In the genomic region with DNA sequence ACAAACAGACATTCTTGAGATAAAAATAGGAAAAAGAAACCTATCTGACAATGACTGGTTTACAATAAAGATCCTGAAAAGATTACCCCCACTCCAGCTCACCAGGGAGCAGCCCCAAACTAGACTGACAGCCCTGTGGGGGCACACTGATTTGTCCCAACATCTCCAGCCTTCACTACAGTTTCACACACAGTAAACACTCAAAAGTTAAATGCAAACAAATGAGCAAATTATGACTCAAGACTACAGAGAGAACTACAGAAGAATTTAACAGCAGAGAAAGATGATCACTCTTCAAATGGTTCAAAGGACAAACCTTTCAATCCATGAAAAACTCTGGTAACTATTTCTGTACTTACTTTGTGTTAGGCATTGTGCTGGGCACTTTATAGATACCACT, we compare ENCODE assay signal across 8 cellular contexts.
DNase-seq lines count a peak whose midpoint lies in the region; ATAC-seq, FAIRE-seq and TF ChIP-seq lines count a peak whose summit lies in the region.
"Not testable (repeated sequence)": the region's sequence is repeated elsewhere in the genome, so short reads cannot be mapped to it uniquely, and the experiment has no call there.

No MANE protein-coding gene starts in this region.

- H3K27me3 ChIP-seq in bronchial epithelial cell (ENCODE audit: control insufficient read depth, insufficient read depth, low read length); HepG2 (ENCODE audit: control insufficient read depth in 1 of 2, insufficient read depth in 2 of 2, low read length in 2 of 2); smooth muscle cell (ENCODE audit: low read depth): not testable (repeated sequence)

- not testable (repeated sequence) for H2AFZ ChIP-seq in HepG2 (ENCODE audit: low read length); smooth muscle cell (ENCODE audit: low read depth)

- ATAC-seq in SK-N-SH treated with all-trans-retinoic acid at 6 μM for 48 hours: peak; percentile 33
- peak; percentile 94 for ATAC-seq in HepG2

- not testable (repeated sequence) for TF ChIP-seq RAD21 in HepG2 (CRISPR knock-in tag; IDR thresholded peaks at IDR 0.05)

- FAIRE-seq in GM12891 (lab: Jason Lieb, UNC) (peak; percentile 69), bronchial epithelial cell (lab: Jason Lieb, UNC) (peak; percentile 97), HepG2 (lab: Jason Lieb, UNC) (peak; percentile 72)

- POLR2A ChIA-PET in HEK293T (lab: Yijun Ruan, JAX); HepG2 (lab: Yijun Ruan, JAX): not testable (repeated sequence)

- H3K27ac ChIP-seq in HepG2 (ENCODE audit: extremely low read length, insufficient read depth, low read length): not testable (repeated sequence)
- peak overlapping the region; percentile 21 for H3K27ac ChIP-seq in smooth muscle cell (ENCODE audit: low read depth)

- not testable (repeated sequence) for BruUV-seq in HepG2 (replicated peaks; lab: Mats Ljungman, UMichigan)

- TF ChIP-seq CTCF in bronchial epithelial cell (IDR thresholded peaks at IDR 0.05; ENCODE audit: insufficient read depth, low read length, severe bottlenecking); epithelial cell of esophagus (IDR thresholded peaks at IDR 0.05; ENCODE audit: insufficient read depth, low read depth, low read length, missing control alignments); HepG2 (CRISPR knock-in tag; IDR thresholded peaks at IDR 0.05); smooth muscle cell (IDR thresholded peaks at IDR 0.05; ENCODE audit: borderline replicate concordance, insufficient read depth, poor library complexity, severe bottlenecking): not testable (repeated sequence)

- not testable (repeated sequence) for H3K36me3 ChIP-seq in bronchial epithelial cell (ENCODE audit: control insufficient read depth, insufficient read depth, low read length); HepG2 (replicated peaks in 1 of 2; ENCODE audit: control insufficient read depth in 1 of 2, insufficient read depth in 2 of 2, low read length in 2 of 2); smooth muscle cell (ENCODE audit: low read depth)

- 0 out of 4 replicates have a peak, but pooled peaks of 1 of the 2 experiments have one; percentile 15 for TF ChIP-seq EP300 in HepG2 (IDR thresholded peaks at IDR 0.05; ENCODE audit: low read depth in 2 of 2, low read length in 2 of 2)
- TF ChIP-seq EP300 in HepG2 (CRISPR knock-in tag; IDR thresholded peaks at IDR 0.05; ENCODE audit: borderline replicate concordance): not testable (repeated sequence)

- not testable (repeated sequence) for TF ChIP-seq POLR2A in GM12891 (IDR thresholded peaks at IDR 0.05; ENCODE audit: low read depth, low read length); HepG2 (IDR thresholded peaks at IDR 0.05; ENCODE audit: insufficient read depth in 1 of 2, low read depth in 2 of 2, low read length in 2 of 2)

- H3K9me3 ChIP-seq in HepG2 (ENCODE audit: low read length); smooth muscle cell (replicated peaks; ENCODE audit: low read depth): not testable (repeated sequence)

- in situ Hi-C loops in HepG2 (cut with HindIII; ENCODE audit: extremely low pct_ligation_motif_present, low pct_unique_long_range_greater_than_20kb): not testable (repeated sequence)

- H3F3A ChIP-seq in smooth muscle cell (ENCODE audit: low read depth): not testable (repeated sequence)

- H3K4me2 ChIP-seq in HepG2 (ENCODE audit: low read depth, low read length); smooth muscle cell: not testable (repeated sequence)

- DNase-seq in AG08396 (ENCODE audit: low spot score) (peak; percentile 2), bronchial epithelial cell (ENCODE audit: low read depth) (peak; percentile 47), epithelial cell of esophagus (ENCODE audit: low read depth) (peak; percentile 10), HepG2 (ENCODE audit: low spot score) (peak; percentile 70)
- DNase-seq in GM12891 (ENCODE audit: insufficient read length, low spot score); HEK293T (ENCODE audit: extremely low spot score); smooth muscle cell (lab: John Stamatoyannopoulos, UW; ENCODE audit: unreplicated experiment): not testable (repeated sequence)

- H3K4me3 ChIP-seq in bronchial epithelial cell (ENCODE audit: low read depth, low read length); epithelial cell of esophagus (ENCODE audit: low read length); HepG2 (replicated peaks in 1 of 3; ENCODE audit: insufficient read depth in 1 of 3, low read depth in 2 of 3, low read length in 3 of 3); smooth muscle cell: not testable (repeated sequence)

- peaks cover 19% of the 10 kb centered on the region for H3K4me1 ChIP-seq in HepG2 (ENCODE audit: insufficient read depth, low read length)
- H3K4me1 ChIP-seq in smooth muscle cell (ENCODE audit: low read depth): not testable (repeated sequence)

- not testable (repeated sequence) for H4K20me1 ChIP-seq in HepG2 (ENCODE audit: insufficient read depth, low read length)
- H4K20me1 ChIP-seq in smooth muscle cell (ENCODE audit: low read depth): peaks cover 41% of the 10 kb centered on the region

- CTCF ChIA-PET in HEK293T (lab: Yijun Ruan, JAX); HepG2 (lab: Yijun Ruan, JAX; ENCODE audit: low intra/inter-chr PET ratio, low total read pairs): not testable (repeated sequence)

- H3K79me2 ChIP-seq in HepG2 (ENCODE audit: insufficient read depth, low read length): not testable (repeated sequence)
- H3K79me2 ChIP-seq in smooth muscle cell (ENCODE audit: low read depth): peaks cover 15% of the 10 kb centered on the region

- intact Hi-C loops in HepG2 (cut with micrococcal nuclease; ENCODE audit: unreplicated experiment): not testable (repeated sequence)

- H3K9ac ChIP-seq in HepG2 (ENCODE audit: insufficient read depth, low read depth, low read length); smooth muscle cell (ENCODE audit: low read depth): not testable (repeated sequence)

TF ChIP-seq in HEK293T, 16 proteins besides CTCF, POLR2A, EP300 and RAD21:
- TF ChIP-seq, protein P1, sequence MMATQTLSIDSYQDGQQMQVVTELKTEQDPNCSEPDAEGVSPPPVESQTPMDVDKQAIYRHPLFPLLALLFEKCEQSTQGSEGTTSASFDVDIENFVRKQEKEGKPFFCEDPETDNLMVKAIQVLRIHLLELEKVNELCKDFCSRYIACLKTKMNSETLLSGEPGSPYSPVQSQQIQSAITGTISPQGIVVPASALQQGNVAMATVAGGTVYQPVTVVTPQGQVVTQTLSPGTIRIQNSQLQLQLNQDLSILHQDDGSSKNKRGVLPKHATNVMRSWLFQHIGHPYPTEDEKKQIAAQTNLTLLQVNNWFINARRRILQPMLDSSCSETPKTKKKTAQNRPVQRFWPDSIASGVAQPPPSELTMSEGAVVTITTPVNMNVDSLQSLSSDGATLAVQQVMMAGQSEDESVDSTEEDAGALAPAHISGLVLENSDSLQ (IDR thresholded peaks at IDR 0.05): 0 out of 2 replicates have a peak, but pooled peaks have one; percentile 29
TF ChIP-seq in HEK293T: peak in this region for 1; not testable (repeated sequence) for 15.

TF ChIP-seq in HepG2, 621 proteins besides CTCF, POLR2A, EP300 and RAD21 (continues in another document):
- TF ChIP-seq, protein P2, sequence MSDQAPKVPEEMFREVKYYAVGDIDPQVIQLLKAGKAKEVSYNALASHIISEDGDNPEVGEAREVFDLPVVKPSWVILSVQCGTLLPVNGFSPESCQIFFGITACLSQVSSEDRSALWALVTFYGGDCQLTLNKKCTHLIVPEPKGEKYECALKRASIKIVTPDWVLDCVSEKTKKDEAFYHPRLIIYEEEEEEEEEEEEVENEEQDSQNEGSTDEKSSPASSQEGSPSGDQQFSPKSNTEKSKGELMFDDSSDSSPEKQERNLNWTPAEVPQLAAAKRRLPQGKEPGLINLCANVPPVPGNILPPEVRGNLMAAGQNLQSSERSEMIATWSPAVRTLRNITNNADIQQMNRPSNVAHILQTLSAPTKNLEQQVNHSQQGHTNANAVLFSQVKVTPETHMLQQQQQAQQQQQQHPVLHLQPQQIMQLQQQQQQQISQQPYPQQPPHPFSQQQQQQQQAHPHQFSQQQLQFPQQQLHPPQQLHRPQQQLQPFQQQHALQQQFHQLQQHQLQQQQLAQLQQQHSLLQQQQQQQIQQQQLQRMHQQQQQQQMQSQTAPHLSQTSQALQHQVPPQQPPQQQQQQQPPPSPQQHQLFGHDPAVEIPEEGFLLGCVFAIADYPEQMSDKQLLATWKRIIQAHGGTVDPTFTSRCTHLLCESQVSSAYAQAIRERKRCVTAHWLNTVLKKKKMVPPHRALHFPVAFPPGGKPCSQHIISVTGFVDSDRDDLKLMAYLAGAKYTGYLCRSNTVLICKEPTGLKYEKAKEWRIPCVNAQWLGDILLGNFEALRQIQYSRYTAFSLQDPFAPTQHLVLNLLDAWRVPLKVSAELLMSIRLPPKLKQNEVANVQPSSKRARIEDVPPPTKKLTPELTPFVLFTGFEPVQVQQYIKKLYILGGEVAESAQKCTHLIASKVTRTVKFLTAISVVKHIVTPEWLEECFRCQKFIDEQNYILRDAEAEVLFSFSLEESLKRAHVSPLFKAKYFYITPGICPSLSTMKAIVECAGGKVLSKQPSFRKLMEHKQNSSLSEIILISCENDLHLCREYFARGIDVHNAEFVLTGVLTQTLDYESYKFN (CRISPR knock-in tag; conservative IDR thresholded peaks at IDR 0.05): peak; percentile 50
- TF ChIP-seq RCOR2 (CRISPR knock-in tag; IDR thresholded peaks at IDR 0.05) (0 out of 2 replicates have a peak, but pooled peaks have one; percentile 24), TCF7 (IDR thresholded peaks at IDR 0.05; ENCODE audit: low read depth) (peak; percentile 52; the same call in 1 of the 2 replicates), CREB1 (CRISPR knock-in tag; IDR thresholded peaks at IDR 0.05) (0 out of 2 replicates have a peak, but pooled peaks have one; percentile 20), ZNF121 (CRISPR knock-in tag; IDR thresholded peaks at IDR 0.05) (peak; percentile 91)
- TF ChIP-seq CREB1 (IDR thresholded peaks at IDR 0.05): not testable (repeated sequence)
- TF ChIP-seq, protein P3, sequence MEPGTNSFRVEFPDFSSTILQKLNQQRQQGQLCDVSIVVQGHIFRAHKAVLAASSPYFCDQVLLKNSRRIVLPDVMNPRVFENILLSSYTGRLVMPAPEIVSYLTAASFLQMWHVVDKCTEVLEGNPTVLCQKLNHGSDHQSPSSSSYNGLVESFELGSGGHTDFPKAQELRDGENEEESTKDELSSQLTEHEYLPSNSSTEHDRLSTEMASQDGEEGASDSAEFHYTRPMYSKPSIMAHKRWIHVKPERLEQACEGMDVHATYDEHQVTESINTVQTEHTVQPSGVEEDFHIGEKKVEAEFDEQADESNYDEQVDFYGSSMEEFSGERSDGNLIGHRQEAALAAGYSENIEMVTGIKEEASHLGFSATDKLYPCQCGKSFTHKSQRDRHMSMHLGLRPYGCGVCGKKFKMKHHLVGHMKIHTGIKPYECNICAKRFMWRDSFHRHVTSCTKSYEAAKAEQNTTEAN (CRISPR knock-in tag; conservative IDR thresholded peaks at IDR 0.05): peak; percentile 98
